ENCODE assay signal across 16 cellular contexts in genomic region chr2:222707102-222707688, GRCh38. TPM values are rescaled to one million over a fixed set of nuclear protein-coding genes. Genes with fewer than 3 reads are reported as not detected.
DNase-seq lines count a peak whose midpoint lies in the region; ATAC-seq, FAIRE-seq and TF ChIP-seq lines count a peak whose summit lies in the region.
"Had no signal": no experiment of that assay in that cellular context is flagged by ENCODE, and none has a peak within 500 bp of the region (broad histone marks: within the 10 kb centered on the region; RNA-seq: fewer than 3 reads in every experiment).

No MANE protein-coding gene starts in this region.

- no peaks in the 10 kb centered on the region for H3K36me3 ChIP-seq in brain microvascular endothelial cell (replicated peaks)
- H3K36me3 ChIP-seq in parathyroid adenoma (ENCODE audit: control insufficient read depth, insufficient read depth, low read length): no peaks in the 10 kb centered on the region
- no peaks in the 10 kb centered on the region for H3K36me3 ChIP-seq in CD8-positive, alpha-beta memory T cell (ENCODE audit: insufficient read depth, low read length)

- H3K27me3 ChIP-seq in brain microvascular endothelial cell (replicated peaks) (no peaks in the 10 kb centered on the region), parathyroid adenoma (ENCODE audit: control insufficient read depth, insufficient read depth, low read length) (no peaks in the 10 kb centered on the region)
- peaks cover 5% of the 10 kb centered on the region for H3K27me3 ChIP-seq in CD8-positive, alpha-beta memory T cell (ENCODE audit: insufficient read depth, low read length, poor library complexity, severe bottlenecking)
- H3K27me3 ChIP-seq: foreskin keratinocyte had no signal

- no peak for TF ChIP-seq POLR2A in GM12892 (IDR thresholded peaks at IDR 0.05; ENCODE audit: low read depth, low read length)

- no peak for DNase-seq in GM12892 (ENCODE audit: insufficient read length)
- DNase-seq in brain microvascular endothelial cell: no peak
- no peak for DNase-seq in CD8-positive, alpha-beta memory T cell
- DNase-seq in NK-92 treated with Interleukin-12 subunit alpha and Interleukin-12 subunit beta, amount 100 ng/mL, for 24 hours (lab: John Stamatoyannopoulos, UW): no peak
- no peak for DNase-seq in NCI-H1930 (lab: John Stamatoyannopoulos, UW)
- DNase-seq: activated CD4-positive, alpha-beta T cell treated with anti-CD3 and anti-CD28 coated beads for 1 hour; NCI-H2227 treated with DMSO at 0.1 percent for 48 hours; stimulated activated CD4-positive, alpha-beta T cell treated with anti-CD3 and anti-CD28 coated beads, Interleukin-2, amount 100 ng/mL, for 48 hours had no signal

- peaks cover 9% of the 10 kb centered on the region for H3K4me1 ChIP-seq in parathyroid adenoma
- no peaks in the 10 kb centered on the region for H3K4me1 ChIP-seq in CD8-positive, alpha-beta memory T cell (ENCODE audit: insufficient read depth, low read length)

- H3K36me3 Mint-ChIP-seq in CD8-positive, alpha-beta memory T cell: no peaks in the 10 kb centered on the region

- TF ChIP-seq CTCF in brain microvascular endothelial cell (IDR thresholded peaks at IDR 0.05; ENCODE audit: low read depth, low read length, missing control alignments): no peak
- TF ChIP-seq CTCF in parathyroid adenoma (IDR thresholded peaks at IDR 0.05): no peak

- ATAC-seq in HG03354 (IDR thresholded peaks at IDR 0.05; ENCODE audit: poor library complexity, severe bottlenecking, unreplicated experiment): peak; percentile 6
- ATAC-seq in GM21515 (IDR thresholded peaks at IDR 0.05; ENCODE audit: unreplicated experiment): no peak

- H3K4me2 ChIP-seq in parathyroid adenoma (ENCODE audit: low read length): no peak overlapping the region

- CTCF ChIA-PET in CD8-positive, alpha-beta memory T cell (lab: Charles Lee): interaction anchor here (0.7 to 4.6 kb wide), 9 partner anchors 8 to 232 kb away, joined by 3 to 28 read pairs (median 4); no protein-coding TSS in a partner anchor

- peak overlapping the region; percentile 96 for H3K27ac ChIP-seq in brain microvascular endothelial cell
- H3K27ac ChIP-seq in parathyroid adenoma: no peak overlapping the region
- H3K27ac ChIP-seq in CD8-positive, alpha-beta memory T cell (ENCODE audit: low read depth, low read length): no peak overlapping the region
- H3K27ac ChIP-seq: foreskin keratinocyte had no signal

- peak; percentile 21 for FAIRE-seq in GM12892 (lab: Jason Lieb, UNC)

- H3K4me3 Mint-ChIP-seq in CD8-positive, alpha-beta memory T cell: no peak overlapping the region

- H3K27ac Mint-ChIP-seq in CD8-positive, alpha-beta memory T cell: no peak overlapping the region

- no peaks in the 10 kb centered on the region for H3K9me3 Mint-ChIP-seq in CD8-positive, alpha-beta memory T cell

- POLR2A ChIA-PET in CD8-positive, alpha-beta memory T cell (lab: Charles Lee): no interaction called here

- no peak overlapping the region for H3K4me3 ChIP-seq in brain microvascular endothelial cell (ENCODE audit: low read depth, low read length)
- no peak overlapping the region for H3K4me3 ChIP-seq in parathyroid adenoma (ENCODE audit: low read depth, low read length)
- H3K4me3 ChIP-seq in CD8-positive, alpha-beta memory T cell (ENCODE audit: low read length): no peak overlapping the region

- peak overlapping the region; percentile 1 for H2AFZ ChIP-seq in parathyroid adenoma

- H3K4me1 Mint-ChIP-seq in CD8-positive, alpha-beta memory T cell: peaks cover 0 to 2% (median 0%) of the 10 kb centered on the region in 3 donors

- no peaks in the 10 kb centered on the region for H3K9me3 ChIP-seq in parathyroid adenoma (ENCODE audit: control insufficient read depth, low read length)
- no peaks in the 10 kb centered on the region for H3K9me3 ChIP-seq in CD8-positive, alpha-beta memory T cell (ENCODE audit: low read length)

- H3K79me2 ChIP-seq in parathyroid adenoma: no peaks in the 10 kb centered on the region

- no peak overlapping the region for H3K9ac ChIP-seq in parathyroid adenoma

- peaks cover 29 to 67% of the 10 kb centered on the region in 2 donors for H3K27me3 Mint-ChIP-seq in CD8-positive, alpha-beta memory T cell

- in situ Hi-C loops in brain microvascular endothelial cell (cut with HindIII; ENCODE audit: low pct_ligation_motif_present, low sequenced_read_pairs): loop anchor here (25.0 kb wide), 1 partner anchor 155 kb away; the partner anchor contains the start of gene ACSL3

RNA-seq across cellular contexts. Expression of gene MOGAT1, which starts 35.7 kb away (rescaled TPM):
- not detected for polyA plus RNA-seq in GM12892 (2012; ENCODE audit: missing spikeins)
- total RNA-seq in CD8-positive, alpha-beta memory T cell: not detected
- not detected for polyA plus RNA-seq in CD8-positive, alpha-beta memory T cell
- total RNA-seq: foreskin keratinocyte, H4, mononuclear cell, renal cortical epithelial cell had no signal
- polyA plus RNA-seq: BJ, foreskin keratinocyte had no signal

RNA-seq across cellular contexts. Expression of gene FARSB, which starts 51.3 kb away (rescaled TPM):
- 54.8 TPM for polyA plus RNA-seq in GM12892 (2012; ENCODE audit: missing spikeins)
- total RNA-seq in CD8-positive, alpha-beta memory T cell: 10 to 100 TPM; 57.0 to 58.5 TPM
- polyA plus RNA-seq in CD8-positive, alpha-beta memory T cell: 23.8 TPM
